Comparison of ENCODE assay signal across 8 cellular contexts in the genomic region with DNA sequence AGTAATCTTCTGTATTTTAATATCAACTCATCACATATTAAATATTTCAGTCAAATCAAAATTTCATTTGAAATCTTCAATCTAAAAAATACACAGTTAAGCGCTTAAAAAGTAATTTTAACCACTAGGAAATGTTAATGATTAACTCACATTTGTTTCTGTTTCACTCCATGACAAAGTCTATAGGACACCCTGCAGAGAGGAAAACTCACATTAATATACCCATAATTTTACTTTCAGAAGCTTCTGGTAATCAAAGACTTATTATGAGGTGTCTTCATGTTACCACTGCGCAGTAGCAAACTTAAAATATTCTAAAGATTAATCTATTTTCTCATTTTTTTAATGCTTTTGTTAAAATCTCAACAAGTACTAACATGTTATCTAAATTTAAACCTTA. TPM values are rescaled to one million over a fixed set of nuclear protein-coding genes. Genes with fewer than 3 reads are reported as not detected.
DNase-seq lines count a peak whose midpoint lies in the region; ATAC-seq, FAIRE-seq and TF ChIP-seq lines count a peak whose summit lies in the region.

No MANE protein-coding gene starts in this region.

- peak overlapping the region; percentile 55 for H3K4me2 ChIP-seq in hepatocyte

- POLR2A ChIA-PET in activated B cell treated with CpG ODN at 0.5 μM for 24 hours (lab: Charles Lee), result interaction anchor here (0.6 to 3.7 kb wide), 9 partner anchors 39 to 1647 kb away, joined by 3 to 356 read pairs (median 4); a partner anchor contains a TSS

- H3K4me3 ChIP-seq in hepatocyte, result no peak overlapping the region
- peak overlapping the region; percentile 60 to 77 (median 69) for H3K4me3 ChIP-seq in stomach

- no peaks in the 10 kb centered on the region for H3K9me2 ChIP-seq in hepatocyte (replicated peaks; ENCODE audit: insufficient read depth)

- H3K4me1 Mint-ChIP-seq in activated CD8-positive, alpha-beta memory T cell treated with anti-CD3 and anti-CD28 coated beads, Interleukin-2, amount 10 ng/mL, durations not matched to agents 7 days and 5 days, result peaks cover 15% of the 10 kb centered on the region
- peaks cover 8% of the 10 kb centered on the region for H3K4me1 Mint-ChIP-seq in activated B cell treated with CpG ODN at 0.5 μM for 24 hours

- CTCF ChIA-PET in activated CD8-positive, alpha-beta memory T cell treated with anti-CD3 and anti-CD28 coated beads, Interleukin-2, amount 10 ng/mL, durations not matched to agents 7 days and 5 days (lab: Charles Lee), result interaction anchor here (1.1 to 2.6 kb wide), 4 partner anchors 13 to 395 kb away, joined by 3 to 25 read pairs (median 6); a partner anchor contains a TSS
- CTCF ChIA-PET in activated B cell treated with CpG ODN at 0.5 μM for 24 hours (lab: Charles Lee), result interaction anchor here (1.8 kb wide), 1 partner anchor 41 kb away, joined by 16 read pairs; a partner anchor contains a TSS

- 82% methylated on average over 2 of the region's 2 CpGs for WGBS in hepatocyte (ENCODE audit: low lambda C conversion rate, missing lambda C conversion rate)
- WGBS in stomach, 5 donors, result 51 to 75% (median 58%) methylated on average over 2 of the region's 2 CpGs

- peaks cover 13% of the 10 kb centered on the region for H3K27me3 Mint-ChIP-seq in activated CD8-positive, alpha-beta memory T cell treated with anti-CD3 and anti-CD28 coated beads, Interleukin-2, amount 10 ng/mL, durations not matched to agents 7 days and 5 days
- peaks cover 26% of the 10 kb centered on the region for H3K27me3 Mint-ChIP-seq in activated B cell treated with CpG ODN at 0.5 μM for 24 hours

- FAIRE-seq in urothelium cell line (lab: Jason Lieb, UNC), result no peak

- no peaks in the 10 kb centered on the region for H3K79me2 ChIP-seq in hepatocyte

- ATAC-seq in activated CD8-positive, alpha-beta memory T cell treated with anti-CD3 and anti-CD28 coated beads, Interleukin-2, amount 10 ng/mL, durations not matched to agents 7 days and 5 days, result no peak
- no peak for ATAC-seq in activated B cell treated with CpG ODN at 0.5 μM for 24 hours (ENCODE audit: low read depth)

- no peak for TF ChIP-seq CTCF in activated B cell treated with CpG ODN at 0.5 μM for 24 hours (IDR thresholded peaks at IDR 0.05)
- no peak for TF ChIP-seq CTCF in hepatocyte (IDR thresholded peaks at IDR 0.05; ENCODE audit: poor library complexity)
- peak in 1 of 7 experiments; percentile 15 for TF ChIP-seq CTCF in stomach (IDR thresholded peaks at IDR 0.05)

- H3K9me3 ChIP-seq in hepatocyte (ENCODE audit: low read depth) (no peaks in the 10 kb centered on the region), stomach (peaks cover 0 to 6% (median 0%) of the 10 kb centered on the region in 4 donors)

- H3K4me1 ChIP-seq in hepatocyte (ENCODE audit: insufficient read depth) (no peaks in the 10 kb centered on the region), stomach (peaks cover 4 to 13% (median 6%) of the 10 kb centered on the region in 4 donors)

- no peak for TF ChIP-seq EP300 in stomach (IDR thresholded peaks at IDR 0.05)

- H3K9me3 Mint-ChIP-seq in activated CD8-positive, alpha-beta memory T cell treated with anti-CD3 and anti-CD28 coated beads, Interleukin-2, amount 10 ng/mL, durations not matched to agents 7 days and 5 days (ENCODE audit: low read depth), result no peaks in the 10 kb centered on the region
- peaks cover 8% of the 10 kb centered on the region for H3K9me3 Mint-ChIP-seq in activated B cell treated with CpG ODN at 0.5 μM for 24 hours

- H3K27me3 ChIP-seq in hepatocyte, result no peaks in the 10 kb centered on the region
- H3K27me3 ChIP-seq in stomach, result peaks cover 0 to 22% (median 17%) of the 10 kb centered on the region in 3 donors

- peak overlapping the region; percentile 19 for H2AFZ ChIP-seq in hepatocyte

- no peak for DNase-seq in activated CD8-positive, alpha-beta memory T cell treated with anti-CD3 and anti-CD28 coated beads, Interleukin-2, amount 10 ng/mL, durations not matched to agents 7 days and 5 days
- no peak for DNase-seq in activated CD8-positive, alpha-beta memory T cell treated with anti-CD3 and anti-CD28 coated beads, Interleukin-2, amount 50 U/mL, for 48 hours
- DNase-seq in activated B cell treated with CpG ODN at 0.5 μM for 24 hours (no peak), hepatocyte (ENCODE audit: low spot score) (no peak), stomach (no peak), NCI-H2227 (lab: John Stamatoyannopoulos, UW; ENCODE audit: unreplicated experiment) (no peak), urothelium cell line (ENCODE audit: low spot score) (no peak), NCI-H524 treated with DMSO at 0.1 percent for 48 hours (lab: John Stamatoyannopoulos, UW) (no peak)

- peak overlapping the region; percentile 48 for H3K27ac Mint-ChIP-seq in activated CD8-positive, alpha-beta memory T cell treated with anti-CD3 and anti-CD28 coated beads, Interleukin-2, amount 10 ng/mL, durations not matched to agents 7 days and 5 days
- peak overlapping the region; percentile 98 for H3K27ac Mint-ChIP-seq in activated B cell treated with CpG ODN at 0.5 μM for 24 hours

- H3K36me3 Mint-ChIP-seq in activated CD8-positive, alpha-beta memory T cell treated with anti-CD3 and anti-CD28 coated beads, Interleukin-2, amount 10 ng/mL, durations not matched to agents 7 days and 5 days, result peaks cover 14% of the 10 kb centered on the region
- peaks cover 25% of the 10 kb centered on the region for H3K36me3 Mint-ChIP-seq in activated B cell treated with CpG ODN at 0.5 μM for 24 hours (ENCODE audit: low read depth)

- H4K20me1 ChIP-seq in hepatocyte (ENCODE audit: insufficient read depth, poor library complexity, severe bottlenecking), result no peaks in the 10 kb centered on the region

- intact Hi-C loops in activated B cell treated with CpG ODN at 0.5 μM for 24 hours (cut with micrococcal nuclease) (loop anchor here (1.0 kb wide), 1 partner anchor 46 kb away; a partner anchor contains a TSS), stomach (cut with DNase I; ENCODE audit: low total_unique reads) (no loop called here)

- peak overlapping the region; percentile 87 for H3K4me3 Mint-ChIP-seq in activated CD8-positive, alpha-beta memory T cell treated with anti-CD3 and anti-CD28 coated beads, Interleukin-2, amount 10 ng/mL, durations not matched to agents 7 days and 5 days
- H3K4me3 Mint-ChIP-seq in activated B cell treated with CpG ODN at 0.5 μM for 24 hours, result peak overlapping the region; percentile 95

- H3K27ac ChIP-seq in hepatocyte, result no peak overlapping the region
- peak overlapping the region in 4 of 5 donors; percentile 94 to 98 (median 96) for H3K27ac ChIP-seq in stomach

- H3K36me3 ChIP-seq in hepatocyte (replicated peaks; ENCODE audit: insufficient read depth, low read depth), result no peaks in the 10 kb centered on the region
- H3K36me3 ChIP-seq in stomach, result peaks cover 0 to 7% (median 3%) of the 10 kb centered on the region in 4 donors

- TF ChIP-seq POLR2A in stomach (IDR thresholded peaks at IDR 0.05), result no peak

RNA-seq across cellular contexts. Expression of a gene that starts 41.0 kb away (rescaled TPM):
- total RNA-seq in activated CD8-positive, alpha-beta memory T cell treated with anti-CD3 and anti-CD28 coated beads, Interleukin-2, amount 10 ng/mL, durations not matched to agents 7 days and 5 days, result 10 to 100 TPM; 17.3 to 19.2 TPM
- total RNA-seq in activated B cell treated with CpG ODN at 0.5 μM for 24 hours (23.8 and 28.7 TPM in 2 replicates), hepatocyte (23.5 and 26.0 TPM in 2 replicates), stomach (10 to 100 TPM in 4 of 5 donors, 1 to 10 TPM in 1; 7.0 to 57.5 (median 16.1) TPM)
- polyA plus RNA-seq in hepatocyte (16.2 and 16.7 TPM in 2 replicates), stomach (1 to 10 TPM; 2.8 to 5.7 (median 3.5) TPM)

RNA-seq across cellular contexts. Expression of a gene that starts 45.7 kb away (rescaled TPM):
- total RNA-seq in activated CD8-positive, alpha-beta memory T cell treated with anti-CD3 and anti-CD28 coated beads, Interleukin-2, amount 10 ng/mL, durations not matched to agents 7 days and 5 days, result 1 to 10 TPM; 4.8 to 7.6 TPM
- total RNA-seq in activated B cell treated with CpG ODN at 0.5 μM for 24 hours (9.8 and 10.2 TPM in 2 replicates), hepatocyte (12.1 and 14.4 TPM in 2 replicates), stomach (1 to 10 TPM in 2 of 5 donors, under 1 TPM in 2, not detected in 1; 0.58 to 7.7 (median 1.4) TPM)
- polyA plus RNA-seq in hepatocyte (5.1 and 8.2 TPM in 2 replicates), stomach (1 to 10 TPM; 1.7 to 2.6 (median 2.1) TPM)
